ENCODE assay signal across 13 cellular contexts in genomic region chr2:20506281-20506685, GRCh38. TPM values are rescaled to one million over a fixed set of nuclear protein-coding genes. Genes with fewer than 3 reads are reported as not detected.
A peak's percentile ranks its signal among the peaks of the same experiment; 100 is the strongest.
DNase-seq lines count a peak whose midpoint lies in the region; ATAC-seq and TF ChIP-seq lines count a peak whose summit lies in the region.
"Had no signal": no experiment of that assay in that cellular context is flagged by ENCODE, and none has a peak within 500 bp of the region (broad histone marks: within the 10 kb centered on the region; RNA-seq: fewer than 3 reads in every experiment).

No MANE protein-coding gene starts in this region.

- H3K9ac ChIP-seq in SK-N-SH (no peak overlapping the region), neuronal stem cell (ENCODE audit: low read depth, low read length, poor library complexity) (no peak overlapping the region)

- no peak overlapping the region for H2BK12ac ChIP-seq in neuronal stem cell (ENCODE audit: low read length)

- H2AFZ ChIP-seq in SK-N-SH (ENCODE audit: low read depth) (no peak overlapping the region), osteoblast (ENCODE audit: low read length) (no peak overlapping the region), neuronal stem cell (ENCODE audit: low read length) (no peak overlapping the region)

- 95% methylated on average over 4 of the region's 4 CpGs for WGBS in SK-N-SH (ENCODE audit: low lambda C conversion rate)
- WGBS in esophagus muscularis mucosa, result 93% methylated on average over 4 of the region's 4 CpGs
- no CpG with 5 or more reads among the region's 4 CpGs for WGBS in neuronal stem cell (ENCODE audit: extremely low coverage in 2 of 2, insufficient read length in 2 of 2, insufficient replicate concordance in 1 of 2), 2 donors

- TF ChIP-seq CTCF in SK-N-SH (IDR thresholded peaks at IDR 0.05) (peak; percentile 42), esophagus muscularis mucosa (IDR thresholded peaks at IDR 0.05) (peak in 2 of 3 experiments; percentile 10 to 14), osteoblast (IDR thresholded peaks at IDR 0.05; ENCODE audit: extremely low read depth, low read depth, low read length) (peak; percentile 42)

- H3K27me3 ChIP-seq in SK-N-SH (ENCODE audit: insufficient read depth), result no peaks in the 10 kb centered on the region
- no peaks in the 10 kb centered on the region for H3K27me3 ChIP-seq in esophagus muscularis mucosa
- H3K27me3 ChIP-seq in osteoblast (ENCODE audit: insufficient read depth, low read length), result no peaks in the 10 kb centered on the region
- no peaks in the 10 kb centered on the region for H3K27me3 ChIP-seq in neuronal stem cell (ENCODE audit: control insufficient read depth in 3 of 3, insufficient read depth in 3 of 3, low read depth in 1 of 3, low read length in 3 of 3)
- H3K27me3 ChIP-seq: body of pancreas had no signal

- TF ChIP-seq POLR2A in esophagus muscularis mucosa (IDR thresholded peaks at IDR 0.05; ENCODE audit: low read depth), result no peak

- no peak overlapping the region for H4K8ac ChIP-seq in neuronal stem cell (ENCODE audit: low read depth, low read length)

- H4K20me1 ChIP-seq in SK-N-SH (ENCODE audit: insufficient read depth) (no peaks in the 10 kb centered on the region), osteoblast (ENCODE audit: insufficient read depth, low read length) (no peaks in the 10 kb centered on the region)

- no peak overlapping the region for H2BK120ac ChIP-seq in neuronal stem cell (ENCODE audit: low read depth, low read length)

- no peak overlapping the region for H3K4me2 ChIP-seq in SK-N-SH
- H3K4me2 ChIP-seq in osteoblast (ENCODE audit: insufficient read depth, low read length), result no peak overlapping the region
- no peak overlapping the region for H3K4me2 ChIP-seq in neuronal stem cell (ENCODE audit: insufficient read depth, low read length, poor library complexity, severe bottlenecking)

- H3K27ac ChIP-seq in SK-N-SH (ENCODE audit: low read depth in 2 of 2, low read length in 1 of 2) (no peak overlapping the region), esophagus muscularis mucosa (replicated peaks in 1 of 4) (no peak overlapping the region), osteoblast (ENCODE audit: low read depth, low read length) (peak overlapping the region; percentile 7), neuronal stem cell (replicated peaks; ENCODE audit: low read length) (no peak overlapping the region)
- H3K27ac ChIP-seq: body of pancreas had no signal

- POLR2A ChIA-PET in SK-N-SH (lab: Yijun Ruan, JAX), result no interaction called here

- H3K4me1 ChIP-seq in SK-N-SH (ENCODE audit: control insufficient read depth in 1 of 2, insufficient read depth in 2 of 2, low read depth in 1 of 2, low read length in 1 of 2), result peaks cover 0 to 11% of the 10 kb centered on the region in 2 experiments; a peak in 1 of 4 replicates
- peaks cover 0 to 10% (median 9%) of the 10 kb centered on the region in 4 donors for H3K4me1 ChIP-seq in esophagus muscularis mucosa
- H3K4me1 ChIP-seq in osteoblast (ENCODE audit: insufficient read depth, low read length), result peaks cover 11% of the 10 kb centered on the region
- H3K4me1 ChIP-seq in neuronal stem cell (ENCODE audit: control insufficient read depth in 2 of 2, insufficient read depth in 1 of 2, low read depth in 1 of 2, low read length in 2 of 2), result peaks cover 14 to 16% of the 10 kb centered on the region in 2 donors
- H3K4me1 ChIP-seq: body of pancreas had no signal

- no peaks in the 10 kb centered on the region for H3K79me2 ChIP-seq in SK-N-SH (ENCODE audit: insufficient read depth)
- no peaks in the 10 kb centered on the region for H3K79me2 ChIP-seq in osteoblast (ENCODE audit: insufficient read depth, low read length)

- H3K36me3 ChIP-seq in SK-N-SH (replicated peaks in 1 of 2; ENCODE audit: control insufficient read depth in 1 of 2, insufficient read depth in 2 of 2, low read length in 1 of 2) (no peaks in the 10 kb centered on the region), esophagus muscularis mucosa (no peaks in the 10 kb centered on the region), osteoblast (ENCODE audit: insufficient read depth, low read length) (no peaks in the 10 kb centered on the region), neuronal stem cell (replicated peaks in 1 of 2; ENCODE audit: control insufficient read depth in 2 of 2, insufficient read depth in 2 of 2, low read length in 2 of 2) (no peaks in the 10 kb centered on the region)

- H4K91ac ChIP-seq in neuronal stem cell (ENCODE audit: low read depth, low read length, poor library complexity), result no peak overlapping the region

- DNase-seq in GM03348 (ENCODE audit: low spot score) (peak; percentile 76), SK-N-SH (no peak), esophagus muscularis mucosa (ENCODE audit: extremely low spot score) (no peak), osteoblast (ENCODE audit: insufficient read length, low spot score, missing footprints) (peak; percentile 94), neuronal stem cell (ENCODE audit: low spot score) (no peak), AML-193 (lab: John Stamatoyannopoulos, UW) (no peak)
- DNase-seq: body of pancreas; GDM1; stimulated activated CD4-positive, alpha-beta T cell treated with anti-CD3 and anti-CD28 coated beads, Interleukin-12 subunit alpha, Interleukin-12 subunit beta, amount 100 ng/mL, for 4 hours; stimulated activated naive CD4-positive, alpha-beta T cell; T1000 had no signal

- TF ChIP-seq RAD21 in SK-N-SH (IDR thresholded peaks at IDR 0.05; ENCODE audit: low read length), result no peak

- intact Hi-C loops in esophagus muscularis mucosa (cut with DNase I), result no loop called here

- no peak overlapping the region for H3K4ac ChIP-seq in neuronal stem cell (ENCODE audit: low read length)

- no peaks in the 10 kb centered on the region for H3K79me1 ChIP-seq in neuronal stem cell (ENCODE audit: low read depth, low read length)

- CTCF ChIA-PET in SK-N-SH (lab: Yijun Ruan, JAX), result interaction anchor here (0.9 to 1.5 kb wide), 3 partner anchors 9 to 136 kb away, joined by 3 to 5 read pairs (median 3); no protein-coding TSS in a partner anchor

- no peak for ATAC-seq in HG03432 (IDR thresholded peaks at IDR 0.05; ENCODE audit: unreplicated experiment)
- ATAC-seq in GM18502 (IDR thresholded peaks at IDR 0.05; ENCODE audit: poor library complexity, unreplicated experiment), result no peak
- ATAC-seq: body of pancreas had no signal

- no peaks in the 10 kb centered on the region for H3F3A ChIP-seq in SK-N-SH (replicated peaks; ENCODE audit: insufficient read depth)

- no peak overlapping the region for H3K23ac ChIP-seq in neuronal stem cell (ENCODE audit: low read depth, low read length, poor library complexity)

- TF ChIP-seq EP300 in SK-N-SH (IDR thresholded peaks at IDR 0.05; ENCODE audit: borderline replicate concordance in 1 of 2, low read depth in 1 of 2, low read length in 1 of 2) (no peak), esophagus muscularis mucosa (IDR thresholded peaks at IDR 0.05) (no peak)

- H2BK15ac ChIP-seq in neuronal stem cell (ENCODE audit: low read length), result no peak overlapping the region

- H3K18ac ChIP-seq in neuronal stem cell (ENCODE audit: low read length), result no peak overlapping the region

- H3K4me3 ChIP-seq in SK-N-SH (ENCODE audit: low read depth in 2 of 2, low read length in 1 of 2) (no peak overlapping the region), esophagus muscularis mucosa (no peak overlapping the region), osteoblast (ENCODE audit: insufficient read depth, low read length) (no peak overlapping the region), neuronal stem cell (ENCODE audit: low read length in 2 of 2) (no peak overlapping the region)
- H3K4me3 ChIP-seq: body of pancreas had no signal

- H3K9me3 ChIP-seq in SK-N-SH, result no peaks in the 10 kb centered on the region
- no peaks in the 10 kb centered on the region for H3K9me3 ChIP-seq in esophagus muscularis mucosa
- H3K9me3 ChIP-seq in osteoblast (ENCODE audit: low read depth, low read length), result no peaks in the 10 kb centered on the region
- H3K9me3 ChIP-seq in neuronal stem cell (replicated peaks in 1 of 2; ENCODE audit: control insufficient read depth in 2 of 2, insufficient read depth in 1 of 2, low read depth in 1 of 2, low read length in 2 of 2), result peaks cover 0 to 3% of the 10 kb centered on the region in 2 donors
- H3K9me3 ChIP-seq: body of pancreas had no signal

- H3K14ac ChIP-seq in neuronal stem cell (ENCODE audit: low read length), result no peak overlapping the region

- no peaks in the 10 kb centered on the region for H3K9me2 ChIP-seq in SK-N-SH

- H2AK5ac ChIP-seq in neuronal stem cell (ENCODE audit: low read depth, low read length), result no peak overlapping the region

- no peak overlapping the region for H2BK5ac ChIP-seq in neuronal stem cell (ENCODE audit: low read length)

TF ChIP-seq in SK-N-SH, 30 proteins besides CTCF, POLR2A, EP300 and RAD21 (continues in another document):
- TF ChIP-seq RCOR1 (IDR thresholded peaks at IDR 0.05; ENCODE audit: low read length) (no peak), ZBTB33 (IDR thresholded peaks at IDR 0.05; ENCODE audit: borderline replicate concordance, low read depth) (no peak)

RNA-seq across cellular contexts. Expression of gene RHOB, which starts 59.4 kb away (rescaled TPM):
- polyA plus RNA-seq in SK-N-SH (2012; rRNA removed), result 43.5 and 50.3 TPM in 2 replicates
- 34.4 and 40.5 TPM in 2 replicates for polyA plus RNA-seq in SK-N-SH (2012; cell fraction: cytosol; rRNA removed)
- 63.2 and 74.9 TPM in 2 replicates for polyA plus RNA-seq in SK-N-SH (2012; cell fraction: nucleus; rRNA removed)
- total RNA-seq in esophagus muscularis mucosa, result 1,000 to 10,000 TPM in 3 of 4 donors, 100 to 1,000 TPM in 1; 809 to 1,532 (median 1,203) TPM
- 145 and 161 TPM in 2 replicates for total RNA-seq in osteoblast
- 20.4 TPM for polyA plus RNA-seq in neuronal stem cell (2013, experiment 1 of 2)
- polyA plus RNA-seq in neuronal stem cell (2013, experiment 2 of 2), result 19.9 TPM

Comparison
In these comparisons a context has a peak if more than half of its experiments do, and no peak if none do; other contexts are left out.
1. DNase-seq: peak in GM03348 (single experiment) and osteoblast (single experiment); none in SK-N-SH (single experiment), esophagus muscularis mucosa (single experiment), neuronal stem cell (single experiment) and AML-193 (0 of 2).
2. Peak in every context shown above with its lines, with median percentiles within 50 percentile points of each other: CTCF ChIP-seq.